In genomic region chr17:14033166-14033565, GRCh38 we compare ENCODE assay signal across 28 cellular contexts.
"Had no signal": no experiment of that assay in that cellular context is flagged by ENCODE, and none has a peak within 500 bp of the region (broad histone marks: within the 10 kb centered on the region; RNA-seq: fewer than 3 reads in every experiment).

No MANE protein-coding gene starts in this region.

- H3K4me3 Mint-ChIP-seq: activated CD4-positive, alpha-beta T cell treated with anti-CD3 and anti-CD28 coated beads for 36 hours; activated CD8-positive, alpha-beta memory T cell treated with anti-CD3 and anti-CD28 coated beads, Interleukin-2, amount 10 ng/mL, durations not matched to agents 7 days and 5 days; activated CD8-positive, alpha-beta T cell treated with anti-CD3 and anti-CD28 coated beads, Interleukin-2, amount 10 ng/mL, durations not matched to agents 7 days and 5 days; activated T-cell treated with anti-CD3 and anti-CD28 coated beads, Interleukin-2, amount 50 U/mL, for 72 hours; brain; naive thymus-derived CD4-positive, alpha-beta T cell; neural crest cell; T-helper 2 cell treated with Interferon-gamma antibody and Interleukin-4, amounts not matched to agents 5 μg/mL and 100 μg/mL, for 36 hours had no signal

- H3K27ac ChIP-seq: heart right ventricle, left lung, parathyroid adenoma, right atrium auricular region, thoracic aorta had no signal

- H3K4me1 ChIP-seq: left lung had no signal

- FAIRE-seq: endothelial cell of umbilical vein, urothelium cell line had no signal

- H3K79me2 ChIP-seq: parathyroid adenoma had no signal

- ATAC-seq: activated CD4-positive, alpha-beta T cell treated with anti-CD3 and anti-CD28 coated beads for 36 hours; activated CD8-positive, alpha-beta memory T cell treated with anti-CD3 and anti-CD28 coated beads, Interleukin-2, amount 10 ng/mL, durations not matched to agents 7 days and 5 days; activated CD8-positive, alpha-beta T cell treated with anti-CD3 and anti-CD28 coated beads, Interleukin-2, amount 10 ng/mL, durations not matched to agents 7 days and 5 days; activated naive CD4-positive, alpha-beta T cell treated with anti-CD3 and anti-CD28 coated beads, Interleukin-2, amount 50 U/mL, for 72 hours; activated T-cell treated with anti-CD3 and anti-CD28 coated beads, Interleukin-2, amount 50 U/mL, for 72 hours; esophagus mucosa; heart right ventricle; left lung; naive thymus-derived CD4-positive, alpha-beta T cell; stimulated activated naive CD8-positive, alpha-beta T cell treated with anti-CD3 and anti-CD28 coated beads, Interleukin-15, Interleukin-2, amounts not matched to agents 100 U/mL and 50 U/mL, for 24 hours had no signal

- H2AFZ ChIP-seq: parathyroid adenoma had no signal

- H3K27ac Mint-ChIP-seq: activated CD4-positive, alpha-beta T cell treated with anti-CD3 and anti-CD28 coated beads for 36 hours; activated CD8-positive, alpha-beta memory T cell treated with anti-CD3 and anti-CD28 coated beads, Interleukin-2, amount 10 ng/mL, durations not matched to agents 7 days and 5 days; activated CD8-positive, alpha-beta T cell treated with anti-CD3 and anti-CD28 coated beads, Interleukin-2, amount 10 ng/mL, durations not matched to agents 7 days and 5 days; activated naive CD4-positive, alpha-beta T cell treated with anti-CD3 and anti-CD28 coated beads, Interleukin-2, amount 50 U/mL, for 72 hours; brain; T-helper 2 cell treated with Interferon-gamma antibody and Interleukin-4, amounts not matched to agents 5 μg/mL and 100 μg/mL, for 36 hours had no signal

- H3K27me3 ChIP-seq: heart right ventricle, left lung, right atrium auricular region had no signal

- H3K4me1 Mint-ChIP-seq: brain had no signal

- DNase-seq: activated CD4-positive, alpha-beta T cell treated with anti-CD3 and anti-CD28 coated beads for 36 hours; activated CD4-positive, CD25-positive, alpha-beta regulatory T cell; activated CD8-positive, alpha-beta memory T cell treated with anti-CD3 and anti-CD28 coated beads, Interleukin-2, amount 10 ng/mL, durations not matched to agents 7 days and 5 days; activated CD8-positive, alpha-beta T cell treated with anti-CD3 and anti-CD28 coated beads, Interleukin-2, amount 10 ng/mL, durations not matched to agents 7 days and 5 days; activated naive CD4-positive, alpha-beta T cell; activated T-cell treated with anti-CD3 and anti-CD28 coated beads for 4 hours; activated T-cell treated with anti-CD3 and anti-CD28 coated beads, Interleukin-2, amount 50 U/mL, for 72 hours; foreskin fibroblast; heart right ventricle; kidney glomerular epithelial cell; left lung; naive thymus-derived CD4-positive, alpha-beta T cell; occipital lobe; stimulated activated CD4-positive, alpha-beta T cell treated with anti-CD3 and anti-CD28 coated beads, Interleukin-2, amount 100 ng/mL, for 48 hours; stimulated activated naive CD8-positive, alpha-beta T cell treated with anti-CD3 and anti-CD28 coated beads, Interleukin-15, Interleukin-2, amounts not matched to agents 100 U/mL and 50 U/mL, for 24 hours; T-helper 1 cell; trophoblast cell had no signal

- H3K27me3 Mint-ChIP-seq: activated CD4-positive, alpha-beta T cell treated with anti-CD3 and anti-CD28 coated beads for 36 hours; activated CD8-positive, alpha-beta memory T cell treated with anti-CD3 and anti-CD28 coated beads, Interleukin-2, amount 10 ng/mL, durations not matched to agents 7 days and 5 days; brain; naive thymus-derived CD4-positive, alpha-beta T cell had no signal

- H3K9me3 ChIP-seq: heart right ventricle, left lung, right atrium auricular region, thoracic aorta had no signal

- H3K4me3 ChIP-seq: heart right ventricle, left lung, lung, right atrium auricular region, thoracic aorta had no signal

- H3K9ac ChIP-seq: parathyroid adenoma had no signal
